ENCODE assay signal across 13 cellular contexts in the genomic region with DNA sequence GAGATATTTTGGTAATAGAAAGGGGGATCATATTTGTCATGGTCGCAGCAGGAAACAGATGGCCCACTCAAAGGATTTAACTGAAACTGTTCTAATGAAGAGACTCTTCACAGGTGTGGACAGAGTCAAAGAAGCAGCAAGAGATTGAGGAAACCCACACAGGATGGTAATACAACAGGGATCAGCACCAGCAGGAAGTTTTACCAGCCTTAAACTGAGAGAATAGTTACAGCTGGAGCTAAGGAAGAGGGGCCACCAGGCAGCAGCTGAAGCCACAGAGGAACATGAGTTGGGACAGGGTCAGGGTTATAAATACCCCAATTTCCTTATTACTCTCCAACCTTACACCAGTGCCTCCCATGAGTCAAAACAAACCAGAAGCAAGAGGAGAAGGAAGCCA.
A peak's percentile ranks its signal among the peaks of the same experiment; 100 is the strongest.
DNase-seq lines count a peak whose midpoint lies in the region; ATAC-seq lines count a peak whose summit lies in the region.
"Had no signal": no experiment of that assay in that cellular context is flagged by ENCODE, and none has a peak within 500 bp of the region (broad histone marks: within the 10 kb centered on the region; RNA-seq: fewer than 3 reads in every experiment).

No MANE protein-coding gene starts in this region.

- H3K27me3 ChIP-seq in GM23248 (replicated peaks; ENCODE audit: insufficient read depth): peaks cover 42% of the 10 kb centered on the region
- no peaks in the 10 kb centered on the region for H3K27me3 ChIP-seq in effector memory CD4-positive, alpha-beta T cell (replicated peaks; ENCODE audit: control insufficient read depth, insufficient read depth, low read length, poor library complexity, severe bottlenecking)

- no peaks in the 10 kb centered on the region for H3K9me3 ChIP-seq in GM23248 (ENCODE audit: low read depth)
- H3K9me3 ChIP-seq in effector memory CD4-positive, alpha-beta T cell (ENCODE audit: control insufficient read depth, low read length): no peaks in the 10 kb centered on the region

- no peak overlapping the region for H3K27ac ChIP-seq in GM23248
- no peak overlapping the region for H3K27ac ChIP-seq in effector memory CD4-positive, alpha-beta T cell (ENCODE audit: insufficient read depth, low read length, poor library complexity, severe bottlenecking)

- H3K9me2 ChIP-seq in GM23248 (ENCODE audit: insufficient read depth): no peaks in the 10 kb centered on the region

- H3K4me2 ChIP-seq in GM23248 (ENCODE audit: unreplicated experiment): no peak overlapping the region

- intact Hi-C loops in sciatic nerve (cut with DNase I): no loop called here

- H3K9ac ChIP-seq in GM23248: no peak overlapping the region

- WGBS in GM23248 (ENCODE audit: low coverage in 1 of 2, low lambda C conversion rate in 2 of 2, missing lambda C conversion rate in 2 of 2), 2 experiments: 26 to 31% methylated on average over 1 of the region's 1 CpG

- H3F3A ChIP-seq in GM23248 (ENCODE audit: insufficient read depth): no peaks in the 10 kb centered on the region

- no peak for DNase-seq in sciatic nerve (ENCODE audit: low spot score)
- DNase-seq in GM23248: no peak
- no peak for DNase-seq in AG08396 (ENCODE audit: low spot score)
- DNase-seq in effector memory CD4-positive, alpha-beta T cell: no peak
- DNase-seq: DMS 273 treated with DMSO at 0.1 percent for 48 hours, endodermal cell, NCI-H1105, T1000 had no signal

- in situ Hi-C loops in GM23248 (cut with MboI): no loop called here

- H2AFZ ChIP-seq in GM23248: no peak overlapping the region

- no peaks in the 10 kb centered on the region for H3K36me3 ChIP-seq in GM23248 (ENCODE audit: low read depth)
- no peaks in the 10 kb centered on the region for H3K36me3 ChIP-seq in effector memory CD4-positive, alpha-beta T cell (ENCODE audit: control insufficient read depth, insufficient read depth, low read length)

- H3K4me1 ChIP-seq in GM23248 (ENCODE audit: insufficient read depth): no peaks in the 10 kb centered on the region
- no peaks in the 10 kb centered on the region for H3K4me1 ChIP-seq in effector memory CD4-positive, alpha-beta T cell (ENCODE audit: control insufficient read depth, insufficient read depth, low read length, poor library complexity, severe bottlenecking)

- H4K20me1 ChIP-seq in GM23248 (ENCODE audit: insufficient read depth): no peaks in the 10 kb centered on the region

- no peaks in the 10 kb centered on the region for H3K79me2 ChIP-seq in GM23248 (ENCODE audit: insufficient read depth)

- H3K4me3 ChIP-seq in GM23248: no peak overlapping the region
- no peak overlapping the region for H3K4me3 ChIP-seq in effector memory CD4-positive, alpha-beta T cell (ENCODE audit: insufficient read depth, low read depth, low read length, poor library complexity, severe bottlenecking)

- ATAC-seq in GM19328 (IDR thresholded peaks at IDR 0.05; ENCODE audit: unreplicated experiment) (peak; percentile 14), HG02588 (IDR thresholded peaks at IDR 0.05; ENCODE audit: unreplicated experiment) (peak; percentile 26), HG03565 (IDR thresholded peaks at IDR 0.05; ENCODE audit: unreplicated experiment) (peak; percentile 9), sciatic nerve (peak; percentile 14)
- ATAC-seq: natural killer cell treated with Interleukin-12 subunit alpha and Interleukin-12 subunit beta and Interleukin-15 and Interleukin-18, amount 100 ng/mL, for 72 hours; stimulated activated effector memory CD8-positive, alpha-beta T cell treated with anti-CD3 and anti-CD28 coated beads, Interleukin-12 subunit alpha, Interleukin-12 subunit beta, amount 100 ng/mL, for 72 hours had no signal
